In the genomic region with DNA sequence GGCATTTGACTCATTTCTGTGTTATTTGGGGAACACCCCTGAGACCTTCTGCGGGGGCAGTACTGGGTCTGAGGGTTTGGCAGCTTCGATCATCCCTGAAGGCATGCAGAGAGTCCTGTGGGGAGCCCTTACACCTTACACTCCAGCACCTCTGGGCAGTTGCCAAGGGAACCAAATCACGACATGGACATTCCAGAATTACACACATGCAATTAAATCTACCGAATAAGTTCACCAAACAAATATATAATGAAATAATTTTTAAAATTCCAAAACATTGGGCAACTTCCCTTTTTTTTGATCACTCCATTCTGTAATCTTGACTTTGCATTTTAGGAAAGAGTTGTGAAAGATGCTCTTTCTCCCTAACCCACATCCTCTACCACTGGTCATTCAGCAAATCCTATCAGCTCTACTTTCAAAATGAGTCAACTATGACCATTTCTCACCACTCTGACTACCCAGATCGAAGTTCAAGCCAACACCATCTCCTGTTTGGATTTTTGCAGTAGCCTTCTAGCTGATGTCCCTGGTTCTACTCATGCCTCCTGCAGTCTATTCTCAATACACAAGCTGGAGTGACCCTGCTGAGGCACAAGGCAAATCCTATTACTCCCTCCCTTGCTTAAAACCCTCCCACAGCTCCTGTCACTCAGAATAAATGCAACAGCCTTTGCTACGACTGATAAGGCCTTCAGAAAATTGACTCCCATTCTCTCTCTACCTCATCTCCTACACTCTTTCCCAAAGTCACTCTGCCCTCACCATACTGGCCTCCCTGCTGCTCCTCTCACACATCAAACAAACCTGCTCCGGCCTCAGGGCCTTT, we compare ENCODE assay signal across 2 cellular contexts.
TF ChIP-seq lines count a peak whose summit lies in the region.

No MANE protein-coding gene starts in this region.

TF ChIP-seq in GM23338, 12 proteins besides CTCF, POLR2A, EP300 and RAD21 (continued from another document):
- TF ChIP-seq, protein P1, sequence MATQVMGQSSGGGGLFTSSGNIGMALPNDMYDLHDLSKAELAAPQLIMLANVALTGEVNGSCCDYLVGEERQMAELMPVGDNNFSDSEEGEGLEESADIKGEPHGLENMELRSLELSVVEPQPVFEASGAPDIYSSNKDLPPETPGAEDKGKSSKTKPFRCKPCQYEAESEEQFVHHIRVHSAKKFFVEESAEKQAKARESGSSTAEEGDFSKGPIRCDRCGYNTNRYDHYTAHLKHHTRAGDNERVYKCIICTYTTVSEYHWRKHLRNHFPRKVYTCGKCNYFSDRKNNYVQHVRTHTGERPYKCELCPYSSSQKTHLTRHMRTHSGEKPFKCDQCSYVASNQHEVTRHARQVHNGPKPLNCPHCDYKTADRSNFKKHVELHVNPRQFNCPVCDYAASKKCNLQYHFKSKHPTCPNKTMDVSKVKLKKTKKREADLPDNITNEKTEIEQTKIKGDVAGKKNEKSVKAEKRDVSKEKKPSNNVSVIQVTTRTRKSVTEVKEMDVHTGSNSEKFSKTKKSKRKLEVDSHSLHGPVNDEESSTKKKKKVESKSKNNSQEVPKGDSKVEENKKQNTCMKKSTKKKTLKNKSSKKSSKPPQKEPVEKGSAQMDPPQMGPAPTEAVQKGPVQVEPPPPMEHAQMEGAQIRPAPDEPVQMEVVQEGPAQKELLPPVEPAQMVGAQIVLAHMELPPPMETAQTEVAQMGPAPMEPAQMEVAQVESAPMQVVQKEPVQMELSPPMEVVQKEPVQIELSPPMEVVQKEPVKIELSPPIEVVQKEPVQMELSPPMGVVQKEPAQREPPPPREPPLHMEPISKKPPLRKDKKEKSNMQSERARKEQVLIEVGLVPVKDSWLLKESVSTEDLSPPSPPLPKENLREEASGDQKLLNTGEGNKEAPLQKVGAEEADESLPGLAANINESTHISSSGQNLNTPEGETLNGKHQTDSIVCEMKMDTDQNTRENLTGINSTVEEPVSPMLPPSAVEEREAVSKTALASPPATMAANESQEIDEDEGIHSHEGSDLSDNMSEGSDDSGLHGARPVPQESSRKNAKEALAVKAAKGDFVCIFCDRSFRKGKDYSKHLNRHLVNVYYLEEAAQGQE (IDR thresholded peaks at IDR 0.05; ENCODE audit: unreplicated experiment) = no peak
- TF ChIP-seq EZH2phosphoT487 (IDR thresholded peaks at IDR 0.05; ENCODE audit: unreplicated experiment) = no peak

TF ChIP-seq in SK-N-SH treated with all-trans-retinoic acid at 6 μM for 48 hours, 23 proteins besides CTCF, POLR2A, EP300 and RAD21 (continued from another document):
- TF ChIP-seq, protein P2, sequence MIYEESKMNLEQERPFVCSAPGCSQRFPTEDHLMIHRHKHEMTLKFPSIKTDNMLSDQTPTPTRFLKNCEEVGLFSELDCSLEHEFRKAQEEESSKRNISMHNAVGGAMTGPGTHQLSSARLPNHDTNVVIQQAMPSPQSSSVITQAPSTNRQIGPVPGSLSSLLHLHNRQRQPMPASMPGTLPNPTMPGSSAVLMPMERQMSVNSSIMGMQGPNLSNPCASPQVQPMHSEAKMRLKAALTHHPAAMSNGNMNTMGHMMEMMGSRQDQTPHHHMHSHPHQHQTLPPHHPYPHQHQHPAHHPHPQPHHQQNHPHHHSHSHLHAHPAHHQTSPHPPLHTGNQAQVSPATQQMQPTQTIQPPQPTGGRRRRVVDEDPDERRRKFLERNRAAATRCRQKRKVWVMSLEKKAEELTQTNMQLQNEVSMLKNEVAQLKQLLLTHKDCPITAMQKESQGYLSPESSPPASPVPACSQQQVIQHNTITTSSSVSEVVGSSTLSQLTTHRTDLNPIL (CRISPR knock-in tag; IDR thresholded peaks at IDR 0.05; ENCODE audit: low read depth) = no peak
- TF ChIP-seq ISL1 (CRISPR knock-in tag; IDR thresholded peaks at IDR 0.05) (no peak), ZNF8 (CRISPR knock-in tag; IDR thresholded peaks at IDR 0.05) (no peak), BACH2 (CRISPR knock-in tag; IDR thresholded peaks at IDR 0.05; ENCODE audit: borderline replicate concordance) (no peak), SNAI2 (CRISPR knock-in tag; IDR thresholded peaks at IDR 0.05) (no peak), CSDC2 (CRISPR knock-in tag; IDR thresholded peaks at IDR 0.05) (no peak), OSR1 (CRISPR knock-in tag; IDR thresholded peaks at IDR 0.05) (no peak), TOX (CRISPR knock-in tag; IDR thresholded peaks at IDR 0.05; ENCODE audit: borderline replicate concordance) (no peak), ZNF565 (CRISPR knock-in tag; conservative IDR thresholded peaks at IDR 0.05; ENCODE audit: low read depth) (no peak)
- TF ChIP-seq, protein P3, sequence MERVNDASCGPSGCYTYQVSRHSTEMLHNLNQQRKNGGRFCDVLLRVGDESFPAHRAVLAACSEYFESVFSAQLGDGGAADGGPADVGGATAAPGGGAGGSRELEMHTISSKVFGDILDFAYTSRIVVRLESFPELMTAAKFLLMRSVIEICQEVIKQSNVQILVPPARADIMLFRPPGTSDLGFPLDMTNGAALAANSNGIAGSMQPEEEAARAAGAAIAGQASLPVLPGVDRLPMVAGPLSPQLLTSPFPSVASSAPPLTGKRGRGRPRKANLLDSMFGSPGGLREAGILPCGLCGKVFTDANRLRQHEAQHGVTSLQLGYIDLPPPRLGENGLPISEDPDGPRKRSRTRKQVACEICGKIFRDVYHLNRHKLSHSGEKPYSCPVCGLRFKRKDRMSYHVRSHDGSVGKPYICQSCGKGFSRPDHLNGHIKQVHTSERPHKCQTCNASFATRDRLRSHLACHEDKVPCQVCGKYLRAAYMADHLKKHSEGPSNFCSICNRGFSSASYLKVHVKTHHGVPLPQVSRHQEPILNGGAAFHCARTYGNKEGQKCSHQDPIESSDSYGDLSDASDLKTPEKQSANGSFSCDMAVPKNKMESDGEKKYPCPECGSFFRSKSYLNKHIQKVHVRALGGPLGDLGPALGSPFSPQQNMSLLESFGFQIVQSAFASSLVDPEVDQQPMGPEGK (CRISPR knock-in tag; IDR thresholded peaks at IDR 0.05; ENCODE audit: borderline replicate concordance) = no peak
